Comparison of ENCODE assay signal across 8 cellular contexts in genomic region chr13:31043891-31044657, GRCh38.
A peak's percentile ranks its signal among the peaks of the same experiment; 100 is the strongest.
DNase-seq lines count a peak whose midpoint lies in the region; ATAC-seq and TF ChIP-seq lines count a peak whose summit lies in the region.

No MANE protein-coding gene starts in this region.

- no peak overlapping the region for H3K27ac ChIP-seq in WERI-Rb-1

- no peaks in the 10 kb centered on the region for H3K36me3 ChIP-seq in WERI-Rb-1

- peak; percentile 79 for ATAC-seq in GM18858 (IDR thresholded peaks at IDR 0.05; ENCODE audit: unreplicated experiment)
- peak; percentile 69 for ATAC-seq in HG03064 (IDR thresholded peaks at IDR 0.05; ENCODE audit: low read depth, unreplicated experiment)

- no peaks in the 10 kb centered on the region for H3K9me3 ChIP-seq in WERI-Rb-1 (ENCODE audit: severe bottlenecking)

- peak; percentile 76 for DNase-seq in ACHN
- peak; percentile 29 for DNase-seq in NCI-H2196 treated with DMSO at 0.1 percent for 48 hours (lab: John Stamatoyannopoulos, UW; ENCODE audit: unreplicated experiment)
- peak; percentile 64 for DNase-seq in WERI-Rb-1
- peak; percentile 46 for DNase-seq in brain pericyte (ENCODE audit: low read depth, low spot score)
- peak; percentile 80 for DNase-seq in iris pigment epithelial cell (ENCODE audit: low read depth)
- DNase-seq in stimulated activated CD4-positive, alpha-beta T cell treated with anti-CD3 and anti-CD28 coated beads, Interleukin-1b, Interleukin-23, amount 100 ng/mL, for 1 hour (ENCODE audit: low read depth in 2 of 2) = peak; percentile 55 to 56

- H3K4me3 ChIP-seq in WERI-Rb-1 (ENCODE audit: low read depth, low read length) = no peak overlapping the region

- H3K27me3 ChIP-seq in WERI-Rb-1 (ENCODE audit: insufficient read depth, low read depth, severe bottlenecking) = no peaks in the 10 kb centered on the region

- in situ Hi-C loops in ACHN (cut with HindIII; ENCODE audit: low pct_ligation_motif_present, low pct_unique_long_range_greater_than_20kb, low sequenced_read_pairs) = no loop called here

- TF ChIP-seq CTCF in WERI-Rb-1 (IDR thresholded peaks at IDR 0.05; ENCODE audit: low read depth, low read length) = peak; percentile 77

Comparison
In these comparisons a context has a peak if more than half of its experiments do, and no peak if none do; other contexts are left out.
1. DNase-seq: peak in every context shown above with its lines; median percentile 80 in iris pigment epithelial cell; 76 in ACHN; 64 in WERI-Rb-1; 56 in stimulated activated CD4-positive, alpha-beta T cell treated with anti-CD3 and anti-CD28 coated beads, Interleukin-1b, Interleukin-23, amount 100 ng/mL, for 1 hour; 46 in brain pericyte; 29 in NCI-H2196 treated with DMSO at 0.1 percent for 48 hours.